In the genomic region with DNA sequence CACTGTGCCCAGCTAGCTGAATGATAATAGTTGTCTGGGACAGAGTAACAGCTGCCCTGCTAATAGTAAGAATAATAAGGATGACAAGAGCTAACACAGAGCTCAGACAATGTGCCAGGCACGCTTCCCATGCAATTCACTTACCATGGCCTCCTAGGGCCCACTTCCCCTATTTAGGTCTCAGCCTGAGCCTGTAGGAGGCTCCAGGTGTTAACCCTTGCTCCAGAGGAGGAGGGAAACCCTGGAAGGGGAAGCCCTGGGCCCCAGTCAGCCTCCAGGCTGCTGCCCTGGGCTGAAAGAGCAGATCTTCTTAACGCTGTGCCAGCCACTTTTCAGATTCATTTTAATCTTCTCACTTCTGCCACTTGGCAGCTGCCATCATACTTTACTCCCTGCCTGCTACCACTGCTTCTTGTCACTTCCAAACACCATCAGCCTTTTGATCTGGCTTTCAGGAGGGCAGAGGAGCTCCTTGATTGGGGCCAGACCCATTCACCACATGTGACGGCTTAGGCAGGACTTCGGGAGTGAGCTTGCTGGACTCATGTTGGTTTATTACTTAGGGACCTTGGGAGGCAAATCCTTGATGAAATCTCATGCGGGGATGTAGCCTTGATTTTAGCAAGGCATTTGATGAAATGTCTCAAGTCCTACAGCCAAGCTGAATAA, we compare ENCODE assay signal across 19 cellular contexts.
A peak's percentile ranks its signal among the peaks of the same experiment; 100 is the strongest.
DNase-seq lines count a peak whose midpoint lies in the region; TF ChIP-seq lines count a peak whose summit lies in the region.
"Had no signal": no experiment of that assay in that cellular context is flagged by ENCODE, and none has a peak within 500 bp of the region (broad histone marks: within the 10 kb centered on the region; RNA-seq: fewer than 3 reads in every experiment).

No MANE protein-coding gene starts in this region.

- no peak overlapping the region for H3K23ac ChIP-seq in H9 (ENCODE audit: insufficient read length, low read depth, low read length)

- H3T11ph ChIP-seq in H9 (ENCODE audit: low read length): no peak overlapping the region

- H3K36me3 Mint-ChIP-seq in H9 (ENCODE audit: insufficient read depth in 1 of 3, low read depth in 3 of 3) (no peaks in the 10 kb centered on the region), glutamatergic neuron (ENCODE audit: unreplicated experiment) (no peaks in the 10 kb centered on the region), immature natural killer cell (no peaks in the 10 kb centered on the region), CD14-positive monocyte (no peaks in the 10 kb centered on the region)
- H3K36me3 Mint-ChIP-seq: type B pancreatic cell had no signal

- H3K23me2 ChIP-seq in H9 (ENCODE audit: insufficient read length, low read depth, low read length, poor library complexity, severe bottlenecking): no peaks in the 10 kb centered on the region

- H3K9me3 Mint-ChIP-seq in H9: no peaks in the 10 kb centered on the region
- H3K9me3 Mint-ChIP-seq in glutamatergic neuron (ENCODE audit: unreplicated experiment): peaks cover 5% of the 10 kb centered on the region
- H3K9me3 Mint-ChIP-seq in immature natural killer cell: no peaks in the 10 kb centered on the region
- no peaks in the 10 kb centered on the region for H3K9me3 Mint-ChIP-seq in CD14-positive monocyte
- H3K9me3 Mint-ChIP-seq: activated B cell treated with CpG ODN at 0.5 μM for 24 hours; activated T-cell treated with anti-CD3 and anti-CD28 coated beads, Interleukin-2, amount 50 U/mL, for 24 hours; type B pancreatic cell had no signal

- H3K9me3 ChIP-seq in BLaER1 treated with 17β-estradiol and CSF1 and Interleukin-3, amounts not matched to agents 10 nM and 100 nM (replicated peaks in 1 of 11): no peaks in the 10 kb centered on the region; a peak in 1 of 22 replicates
- H3K9me3 ChIP-seq in H9 (ENCODE audit: control insufficient read depth, low read depth, low read length): no peaks in the 10 kb centered on the region

- intact Hi-C loops in CD14-positive monocyte (cut with micrococcal nuclease): no loop called here

- peak; percentile 59 for DNase-seq in H9
- peak; percentile 78 for DNase-seq in NCI-H69 (lab: John Stamatoyannopoulos, UW)
- DNase-seq in glutamatergic neuron: no peak
- no peak for DNase-seq in GM19240 (ENCODE audit: insufficient read length, low spot score)
- no peak for DNase-seq in hippocampal formation (lab: John Stamatoyannopoulos, UW)
- no peak for DNase-seq in immature natural killer cell
- DNase-seq in CD14-positive monocyte (ENCODE audit: low spot score): no peak
- DNase-seq: activated B cell treated with CpG ODN at 0.5 μM for 24 hours; activated CD8-positive, alpha-beta T cell treated with anti-CD3 and anti-CD28 coated beads, Interleukin-2, amount 10 ng/mL, durations not matched to agents 7 days and 5 days; activated naive CD4-positive, alpha-beta T cell treated with Interleukin-2 at 50 U/mL for 16 hours; activated T-cell treated with anti-CD3 and anti-CD28 coated beads, Interleukin-2, amount 50 U/mL, for 24 hours; amniotic stem cell; NCI-H2029; NCI-H510A treated with DMSO at 0.1 percent for 48 hours; T-helper 2 cell had no signal

- H3K4me2 ChIP-seq in BLaER1 treated with 17β-estradiol and CSF1 and Interleukin-3, amounts not matched to agents 10 nM and 100 nM: peak overlapping the region in 9 of 11 experiments; percentile 1 to 54 (median 43); a peak in 17 of 22 replicates
- no peak overlapping the region for H3K4me2 ChIP-seq in H9 (ENCODE audit: insufficient read depth, insufficient read length, low read length)

- no peak overlapping the region for H2AFZ ChIP-seq in H9 (ENCODE audit: low read length)

- H3K9ac ChIP-seq in BLaER1 treated with 17β-estradiol and CSF1 and Interleukin-3, amounts not matched to agents 10 nM and 100 nM: no peak overlapping the region
- H3K9ac ChIP-seq in H9 (ENCODE audit: extremely low read depth, insufficient read length, low read length): no peak overlapping the region

- H3K36me3 ChIP-seq in BLaER1 treated with 17β-estradiol and CSF1 and Interleukin-3, amounts not matched to agents 10 nM and 100 nM: no peaks in the 10 kb centered on the region

- H3K4ac ChIP-seq in H9 (ENCODE audit: low read depth, low read length): no peak overlapping the region

- H3K27ac Mint-ChIP-seq in H9: no peak overlapping the region; a peak in 1 of 7 replicates
- H3K27ac Mint-ChIP-seq in glutamatergic neuron (ENCODE audit: unreplicated experiment): no peak overlapping the region
- no peak overlapping the region for H3K27ac Mint-ChIP-seq in immature natural killer cell
- no peak overlapping the region for H3K27ac Mint-ChIP-seq in CD14-positive monocyte
- H3K27ac Mint-ChIP-seq: activated B cell treated with CpG ODN at 0.5 μM for 24 hours; activated CD8-positive, alpha-beta T cell treated with anti-CD3 and anti-CD28 coated beads, Interleukin-2, amount 10 ng/mL, durations not matched to agents 7 days and 5 days; activated T-cell treated with anti-CD3 and anti-CD28 coated beads, Interleukin-2, amount 50 U/mL, for 24 hours; type B pancreatic cell had no signal

- H2BK12ac ChIP-seq in H9 (ENCODE audit: insufficient read length, low read depth, low read length): no peak overlapping the region

- H3K4me1 Mint-ChIP-seq in H9 (peaks cover 15 to 19% of the 10 kb centered on the region in 2 experiments), glutamatergic neuron (ENCODE audit: low read depth, unreplicated experiment) (peaks cover 20% of the 10 kb centered on the region), immature natural killer cell (no peaks in the 10 kb centered on the region), CD14-positive monocyte (no peaks in the 10 kb centered on the region)
- H3K4me1 Mint-ChIP-seq: activated B cell treated with CpG ODN at 0.5 μM for 24 hours had no signal

- no peaks in the 10 kb centered on the region for H3K27me3 ChIP-seq in BLaER1 treated with 17β-estradiol and CSF1 and Interleukin-3, amounts not matched to agents 10 nM and 100 nM
- H3K27me3 ChIP-seq in H9 (ENCODE audit: insufficient read depth, low read length): no peaks in the 10 kb centered on the region

- H2BK5ac ChIP-seq in H9 (ENCODE audit: insufficient read length, low read length): no peak overlapping the region

- no peak overlapping the region for H2AK5ac ChIP-seq in H9 (ENCODE audit: insufficient read length, low read length)

- H3K79me1 ChIP-seq in H9 (ENCODE audit: insufficient read depth, low read depth, low read length, poor library complexity, severe bottlenecking): no peaks in the 10 kb centered on the region

- no peak overlapping the region for H3K56ac ChIP-seq in H9 (ENCODE audit: insufficient read length, low read depth, low read length)

- no peak overlapping the region for H2BK120ac ChIP-seq in H9 (ENCODE audit: low read depth, low read length, poor library complexity, severe bottlenecking)

- H3K79me2 ChIP-seq in H9 (ENCODE audit: insufficient read depth, low read length): no peaks in the 10 kb centered on the region

- H3K27me3 Mint-ChIP-seq in H9 (ENCODE audit: low read depth): peaks cover 5% of the 10 kb centered on the region
- peaks cover 5% of the 10 kb centered on the region for H3K27me3 Mint-ChIP-seq in glutamatergic neuron (ENCODE audit: unreplicated experiment)
- H3K27me3 Mint-ChIP-seq in immature natural killer cell (ENCODE audit: low read depth in 3 of 3): peaks cover 0 to 5% (median 5%) of the 10 kb centered on the region in 3 donors
- peaks cover 0 to 2% (median 2%) of the 10 kb centered on the region in 3 donors for H3K27me3 Mint-ChIP-seq in CD14-positive monocyte (ENCODE audit: low read depth in 3 of 3)
- H3K27me3 Mint-ChIP-seq: activated T-cell treated with anti-CD3 and anti-CD28 coated beads, Interleukin-2, amount 50 U/mL, for 24 hours had no signal

- no peak overlapping the region for H3K4me3 ChIP-seq in BLaER1 treated with 17β-estradiol and CSF1 and Interleukin-3, amounts not matched to agents 10 nM and 100 nM
- H3K4me3 ChIP-seq: lung had no signal

- no peak overlapping the region for H4K5ac ChIP-seq in H9 (ENCODE audit: insufficient read length, low read depth, low read length)

- H3K27ac ChIP-seq in BLaER1 treated with 17β-estradiol and CSF1 and Interleukin-3, amounts not matched to agents 10 nM and 100 nM: no peak overlapping the region
- no peak overlapping the region for H3K27ac ChIP-seq in H9 (ENCODE audit: insufficient read length, low read depth, low read length)
- H3K27ac ChIP-seq: HL-60 had no signal

- H3K14ac ChIP-seq in H9 (ENCODE audit: insufficient read depth, low read length): no peak overlapping the region

- H4K91ac ChIP-seq in H9 (ENCODE audit: insufficient read length, low read depth, low read length): no peak overlapping the region

- no peak overlapping the region for H3K4me3 Mint-ChIP-seq in H9
- H3K4me3 Mint-ChIP-seq in glutamatergic neuron (ENCODE audit: unreplicated experiment): peak overlapping the region; percentile 50
- H3K4me3 Mint-ChIP-seq in immature natural killer cell: no peak overlapping the region
- no peak overlapping the region for H3K4me3 Mint-ChIP-seq in CD14-positive monocyte
- H3K4me3 Mint-ChIP-seq: activated B cell treated with CpG ODN at 0.5 μM for 24 hours; activated CD8-positive, alpha-beta T cell treated with anti-CD3 and anti-CD28 coated beads, Interleukin-2, amount 10 ng/mL, durations not matched to agents 7 days and 5 days; activated T-cell treated with anti-CD3 and anti-CD28 coated beads, Interleukin-2, amount 50 U/mL, for 24 hours; type B pancreatic cell had no signal

- H4K8ac ChIP-seq in H9 (replicated peaks; ENCODE audit: insufficient read length, low read depth, low read length): no peak overlapping the region

- H3K4me1 ChIP-seq in BLaER1 treated with 17β-estradiol and CSF1 and Interleukin-3, amounts not matched to agents 10 nM and 100 nM: peaks cover 0 to 30% (median 16%) of the 10 kb centered on the region in 10 experiments; a peak in 16 of 20 replicates
- peaks cover 2% of the 10 kb centered on the region; the same call in 1 of the 2 replicates for H3K4me1 ChIP-seq in H9 (ENCODE audit: insufficient read depth, low read length)

- no peaks in the 10 kb centered on the region for H4K20me1 ChIP-seq in BLaER1 treated with 17β-estradiol and CSF1 and Interleukin-3, amounts not matched to agents 10 nM and 100 nM
- H4K20me1 ChIP-seq in H9 (ENCODE audit: control insufficient read depth, insufficient read depth, insufficient read length): no peaks in the 10 kb centered on the region

- H2BK20ac ChIP-seq in H9 (ENCODE audit: low read depth, low read length, poor library complexity, severe bottlenecking): no peak overlapping the region

- no CpG with 5 or more reads among the region's 5 CpGs for WGBS in H9 (ENCODE audit: extremely low coverage, insufficient read length, low lambda C conversion rate)

- no peak overlapping the region for H2BK15ac ChIP-seq in H9 (ENCODE audit: low read depth, low read length)

- TF ChIP-seq CTCF in H9 (conservative IDR thresholded peaks at IDR 0.05) (peak; percentile 22; the same call in 1 of the 3 replicates), glutamatergic neuron (IDR thresholded peaks at IDR 0.05; ENCODE audit: partially characterized antibody, unreplicated experiment) (no peak), CD14-positive monocyte (IDR thresholded peaks at IDR 0.05) (no peak)

- H3K18ac ChIP-seq in H9 (ENCODE audit: insufficient read length, low read depth, low read length): no peak overlapping the region

Comparison
In these comparisons a context has a peak if more than half of its experiments do, and no peak if none do; other contexts are left out.
1. DNase-seq: peak in H9 (single experiment) and NCI-H69 (single experiment); none in glutamatergic neuron (single experiment), GM19240 (single experiment), hippocampal formation (0 of 2), immature natural killer cell (0 of 3) and CD14-positive monocyte (single experiment).